Comparison of ENCODE assay signal across 8 cellular contexts in the genomic region with DNA sequence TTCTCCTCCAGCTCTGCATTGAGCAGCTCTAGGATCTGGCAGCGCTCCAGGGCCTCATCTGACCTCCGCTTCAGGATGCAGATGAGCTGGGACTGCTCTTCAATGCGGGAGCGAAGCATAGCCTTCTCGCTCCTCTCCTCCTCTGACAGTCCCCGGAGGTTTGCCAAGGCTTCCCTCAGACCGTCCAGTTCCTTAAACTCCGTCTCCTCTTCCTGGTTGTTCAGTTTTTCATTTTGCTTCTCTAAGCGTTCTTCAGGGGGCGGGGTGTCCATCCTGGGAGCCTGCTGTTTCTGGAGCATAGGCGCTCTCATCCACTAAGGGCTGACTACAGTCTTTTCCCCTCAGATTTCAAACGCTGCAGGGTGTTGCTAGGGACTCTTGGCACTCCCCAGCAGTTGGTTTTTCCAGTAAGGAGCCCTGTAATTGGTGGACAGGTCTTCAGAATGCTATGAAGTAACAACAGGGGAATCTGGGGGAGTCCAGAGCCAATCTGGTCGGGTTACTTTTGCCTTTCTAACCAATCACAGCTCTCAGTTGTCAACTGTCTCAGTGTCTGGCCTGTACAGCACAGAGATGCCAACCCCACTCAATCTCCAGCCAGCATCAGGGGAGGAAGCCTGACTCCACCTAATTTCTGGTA. TPM values are rescaled to one million over a fixed set of nuclear protein-coding genes. Genes with fewer than 3 reads are reported as not detected.
A peak's percentile ranks its signal among the peaks of the same experiment; 100 is the strongest.
DNase-seq lines count a peak whose midpoint lies in the region; ATAC-seq and TF ChIP-seq lines count a peak whose summit lies in the region.

Gene CCDC89 (minus strand): TSS at position 376 of the 640 bp plus-strand sequence. CDS start 65 bp downstream, at position 311.

- peak within 1 kb of the TSS; percentile 23 for H3K27ac Mint-ChIP-seq in Caco-2 (ENCODE audit: unreplicated experiment)

- 48% methylated on average over 8 of the region's 13 CpGs for WGBS in right lobe of liver (ENCODE audit: insufficient coverage, low coverage, low lambda C conversion rate, missing lambda C conversion rate)
- WGBS in upper lobe of left lung, 2 donors: 58 to 69% methylated on average over 13 of the region's 13 CpGs

- ATAC-seq in right lobe of liver (peak; percentile 53 to 75 (median 69)), upper lobe of left lung (ENCODE audit: low FRiP score in 2 of 2) (peak; percentile 82 to 96), GM21825 (IDR thresholded peaks at IDR 0.05; ENCODE audit: unreplicated experiment) (no peak), GM21576 (IDR thresholded peaks at IDR 0.05; ENCODE audit: unreplicated experiment) (no peak), GM21447 (IDR thresholded peaks at IDR 0.05; ENCODE audit: unreplicated experiment) (no peak)

- BruUV-seq in Caco-2 (replicated peaks; lab: Mats Ljungman, UMichigan): no TSS peak

- H3K27me3 ChIP-seq in Caco-2 (replicated peaks; ENCODE audit: control insufficient read depth, insufficient read depth, low read length): no peaks in the 10 kb centered on the region
- no peaks in the 10 kb centered on the region for H3K27me3 ChIP-seq in right lobe of liver
- no peaks in the 10 kb centered on the region for H3K27me3 ChIP-seq in upper lobe of left lung

- CTCF ChIA-PET in Caco-2 (lab: Charles Lee): interaction anchor here (0.9 to 1.4 kb wide), 3 partner anchors 9 to 141 kb away, joined by 3 read pairs; no protein-coding TSS in a partner anchor

- H3K4me1 ChIP-seq in Caco-2 (no peaks in the 10 kb centered on the region), right lobe of liver (no peaks in the 10 kb centered on the region), upper lobe of left lung (peaks cover 0 to 7% (median 0%) of the 10 kb centered on the region in 4 donors)

- TF ChIP-seq POLR2A in right lobe of liver (IDR thresholded peaks at IDR 0.05) (no peak), upper lobe of left lung (IDR thresholded peaks at IDR 0.05) (no peak)

- peaks cover 18% of the 10 kb centered on the region for H3K4me1 Mint-ChIP-seq in Caco-2 (ENCODE audit: low read depth, unreplicated experiment)

- no peak for TF ChIP-seq EP300 in upper lobe of left lung (IDR thresholded peaks at IDR 0.05)

- POLR2A ChIA-PET in Caco-2 (lab: Charles Lee): interaction anchor here (0.6 to 1.4 kb wide), 2 partner anchors 38 to 110 kb away, joined by 3 to 7 read pairs; partner anchors contain the start of gene TMEM126A

- no peaks in the 10 kb centered on the region for H3K27me3 Mint-ChIP-seq in Caco-2 (ENCODE audit: insufficient read depth, unreplicated experiment)

- no peaks in the 10 kb centered on the region for H3K9me3 Mint-ChIP-seq in Caco-2 (ENCODE audit: unreplicated experiment)

- H3K36me3 Mint-ChIP-seq in Caco-2 (ENCODE audit: insufficient read depth, unreplicated experiment): peaks cover 25% of the 10 kb centered on the region

- H3K36me3 ChIP-seq in Caco-2 (ENCODE audit: control insufficient read depth, insufficient read depth, low read length): no peaks in the 10 kb centered on the region
- H3K36me3 ChIP-seq in right lobe of liver: no peaks in the 10 kb centered on the region
- no peaks in the 10 kb centered on the region for H3K36me3 ChIP-seq in upper lobe of left lung

- DNase-seq in Caco-2: peak; percentile 53 to 59
- DNase-seq in NCI-H2196 treated with DMSO at 0.1 percent for 48 hours (lab: John Stamatoyannopoulos, UW; ENCODE audit: unreplicated experiment): peak; percentile 96
- peak; percentile 32 to 59 (median 59) for DNase-seq in right lobe of liver
- DNase-seq in upper lobe of left lung: peak in 1 of 2 donors; percentile 24

- H3K27ac ChIP-seq in cingulate gyrus (ENCODE audit: low read depth, low read length) (peak within 1 kb of the TSS; percentile 56), right lobe of liver (no peak within 1 kb of the TSS), upper lobe of left lung (peak within 1 kb of the TSS; percentile 12 to 28 (median 24))

- H3K4me3 Mint-ChIP-seq in Caco-2 (ENCODE audit: unreplicated experiment): no peak within 1 kb of the TSS

- H3K4me3 ChIP-seq in Caco-2 (ENCODE audit: low read depth, low read length) (no peak within 1 kb of the TSS), right lobe of liver (no peak within 1 kb of the TSS), upper lobe of left lung (peak within 1 kb of the TSS in 3 of 4 donors; percentile 9 to 40 (median 30))

- H3K9me3 ChIP-seq in Caco-2 (no peaks in the 10 kb centered on the region), right lobe of liver (no peaks in the 10 kb centered on the region), upper lobe of left lung (no peaks in the 10 kb centered on the region)

- intact Hi-C loops in Caco-2 (cut with micrococcal nuclease; ENCODE audit: unreplicated experiment) (no loop called here), right lobe of liver (cut with DNase I) (no loop called here)

- TF ChIP-seq CTCF in Caco-2 (IDR thresholded peaks at IDR 0.05; ENCODE audit: insufficient read depth in 1 of 2, low read depth in 1 of 2, low read length in 1 of 2, severe bottlenecking in 1 of 2, unreplicated experiment in 1 of 2): no peak
- no peak for TF ChIP-seq CTCF in right lobe of liver (IDR thresholded peaks at IDR 0.05)
- no peak for TF ChIP-seq CTCF in upper lobe of left lung (IDR thresholded peaks at IDR 0.05)

RNA-seq across cellular contexts. Expression of gene CCDC89, which starts in this region (rescaled TPM):
- total RNA-seq in Caco-2 (2022) (2.0 and 2.6 TPM in 2 replicates), right lobe of liver (under 1 TPM in 1 of 6 experiments, not detected in 5; 0.20 TPM), upper lobe of left lung (10 to 100 TPM in 1 of 6 donors, 1 to 10 TPM in 4, under 1 TPM in 1; 0.46 to 14.7 (median 2.8) TPM)

Comparison
In these comparisons a context has a peak if more than half of its experiments do, and no peak if none do; other contexts are left out.
1. Peak in DNase-seq and ATAC-seq in right lobe of liver; RNA of the gene not detected or under 1 TPM.
2. H3K4me3 ChIP-seq: peak in upper lobe of left lung (3 of 4); none in Caco-2 (single experiment) and right lobe of liver (0 of 3).
3. H3K27ac ChIP-seq: peak in cingulate gyrus (single experiment) and upper lobe of left lung (4 of 4); none in right lobe of liver (0 of 3).
4. ATAC-seq: peak in upper lobe of left lung (2 of 2); none in GM21825 (single experiment), GM21576 (single experiment) and GM21447 (single experiment).